In the genomic region with DNA sequence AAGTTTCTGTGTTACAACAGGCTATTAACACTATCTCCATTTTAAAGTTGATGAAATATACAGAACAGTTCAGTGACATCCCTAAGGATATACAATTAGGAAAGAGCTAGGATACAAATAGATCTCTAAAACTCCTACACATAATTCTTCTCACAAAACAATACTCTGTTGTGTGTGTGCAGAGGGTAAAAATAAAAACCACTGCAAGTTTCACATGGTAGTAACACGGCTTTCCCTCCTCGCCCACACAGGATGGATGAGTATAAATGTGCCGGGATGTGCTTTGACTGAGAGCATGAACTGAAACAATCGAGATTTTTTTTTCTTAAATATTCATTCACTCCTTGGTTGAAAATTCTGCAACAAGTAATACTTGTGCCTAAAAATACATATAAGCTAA, we compare ENCODE assay signal across 20 cellular contexts.
A peak's percentile ranks its signal among the peaks of the same experiment; 100 is the strongest.
DNase-seq lines count a peak whose midpoint lies in the region; ATAC-seq and TF ChIP-seq lines count a peak whose summit lies in the region.
"Had no signal": no experiment of that assay in that cellular context is flagged by ENCODE, and none has a peak within 500 bp of the region (broad histone marks: within the 10 kb centered on the region; RNA-seq: fewer than 3 reads in every experiment).

No MANE protein-coding gene starts in this region.

- H3K36me3 Mint-ChIP-seq in activated naive CD8-positive, alpha-beta T cell treated with anti-CD3 and anti-CD28 coated beads, Interleukin-2, amount 50 U/mL, for 24 hours (ENCODE audit: low read depth), result peaks cover 5% of the 10 kb centered on the region
- peaks cover 3% of the 10 kb centered on the region for H3K36me3 Mint-ChIP-seq in activated naive CD8-positive, alpha-beta T cell treated with anti-CD3 and anti-CD28 coated beads for 36 hours
- H3K36me3 Mint-ChIP-seq in stimulated activated naive CD8-positive, alpha-beta T cell treated with anti-CD3 and anti-CD28 coated beads, Interleukin-15, Interleukin-2, amounts not matched to agents 100 ng/mL and 50 ng/mL, for 24 hours (ENCODE audit: low read depth), result peaks cover 8% of the 10 kb centered on the region
- H3K36me3 Mint-ChIP-seq: neural progenitor cell had no signal

- peak; percentile 71 for ATAC-seq in activated naive CD8-positive, alpha-beta T cell treated with anti-CD3 and anti-CD28 coated beads, Interleukin-2, amount 50 U/mL, for 24 hours
- ATAC-seq in GM21390 (IDR thresholded peaks at IDR 0.05; ENCODE audit: unreplicated experiment), result peak; percentile 63
- peak; percentile 75 for ATAC-seq in HG03095 (IDR thresholded peaks at IDR 0.05; ENCODE audit: unreplicated experiment)
- no peak for ATAC-seq in foreskin keratinocyte
- ATAC-seq: heart left ventricle; stimulated activated naive B cell treated with anti-CD40 and anti-IgM and Interleukin-4, amounts not matched to agents 10 μg/mL and 1 μg/mL and 100 μg/mL, for 72 hours had no signal

- no peaks in the 10 kb centered on the region for H3K4me1 ChIP-seq in foreskin keratinocyte
- H3K4me1 ChIP-seq: heart left ventricle, neural progenitor cell, Peyer's patch, prostate gland, thyroid gland had no signal

- no peaks in the 10 kb centered on the region for H3K27me3 ChIP-seq in foreskin keratinocyte
- H3K27me3 ChIP-seq: heart left ventricle, neural progenitor cell, Peyer's patch, thyroid gland had no signal

- H3K4me3 Mint-ChIP-seq in activated naive CD8-positive, alpha-beta T cell treated with anti-CD3 and anti-CD28 coated beads, Interleukin-2, amount 50 U/mL, for 24 hours, result peak overlapping the region; percentile 26
- H3K4me3 Mint-ChIP-seq in activated naive CD8-positive, alpha-beta T cell treated with anti-CD3 and anti-CD28 coated beads for 36 hours, result no peak overlapping the region
- no peak overlapping the region for H3K4me3 Mint-ChIP-seq in stimulated activated naive CD8-positive, alpha-beta T cell treated with anti-CD3 and anti-CD28 coated beads, Interleukin-15, Interleukin-2, amounts not matched to agents 100 ng/mL and 50 ng/mL, for 24 hours
- H3K4me3 Mint-ChIP-seq: CD14-positive monocyte; neural progenitor cell; stimulated activated naive B cell treated with anti-CD40 and anti-IgM and Interleukin-4, amounts not matched to agents 10 μg/mL and 1 μg/mL and 100 μg/mL, for 72 hours had no signal

- peaks cover 2% of the 10 kb centered on the region for H3K9me3 Mint-ChIP-seq in activated naive CD8-positive, alpha-beta T cell treated with anti-CD3 and anti-CD28 coated beads, Interleukin-2, amount 50 U/mL, for 24 hours
- no peaks in the 10 kb centered on the region for H3K9me3 Mint-ChIP-seq in activated naive CD8-positive, alpha-beta T cell treated with anti-CD3 and anti-CD28 coated beads for 36 hours
- H3K9me3 Mint-ChIP-seq in stimulated activated naive CD8-positive, alpha-beta T cell treated with anti-CD3 and anti-CD28 coated beads, Interleukin-15, Interleukin-2, amounts not matched to agents 100 ng/mL and 50 ng/mL, for 24 hours, result no peaks in the 10 kb centered on the region
- H3K9me3 Mint-ChIP-seq: CD14-positive monocyte, neural progenitor cell had no signal

- no peak for DNase-seq in activated naive CD8-positive, alpha-beta T cell treated with anti-CD3 and anti-CD28 coated beads, Interleukin-2, amount 50 U/mL, for 24 hours
- DNase-seq in activated naive CD8-positive, alpha-beta T cell treated with anti-CD3 and anti-CD28 coated beads for 36 hours, result no peak
- DNase-seq in NCI-H2081 treated with DMSO at 0.1 percent for 48 hours (lab: John Stamatoyannopoulos, UW) (no peak), DMS53 (lab: John Stamatoyannopoulos, UW) (no peak), foreskin keratinocyte (no peak)
- DNase-seq: cortex of kidney; heart left ventricle; left ventricle myocardium inferior; NCI-H1092 treated with DMSO at 0.1 percent for 48 hours; Peyer's patch; stimulated activated naive B cell treated with anti-CD40 and anti-IgM and Interleukin-4, amounts not matched to agents 10 μg/mL and 1 μg/mL and 100 μg/mL, for 72 hours; thyroid gland had no signal

- H3K27ac Mint-ChIP-seq in activated naive CD8-positive, alpha-beta T cell treated with anti-CD3 and anti-CD28 coated beads, Interleukin-2, amount 50 U/mL, for 24 hours, result peak overlapping the region; percentile 53
- no peak overlapping the region for H3K27ac Mint-ChIP-seq in activated naive CD8-positive, alpha-beta T cell treated with anti-CD3 and anti-CD28 coated beads for 36 hours
- peak overlapping the region; percentile 45 for H3K27ac Mint-ChIP-seq in stimulated activated naive CD8-positive, alpha-beta T cell treated with anti-CD3 and anti-CD28 coated beads, Interleukin-15, Interleukin-2, amounts not matched to agents 100 ng/mL and 50 ng/mL, for 24 hours
- H3K27ac Mint-ChIP-seq: CD14-positive monocyte; neural progenitor cell; stimulated activated naive B cell treated with anti-CD40 and anti-IgM and Interleukin-4, amounts not matched to agents 10 μg/mL and 1 μg/mL and 100 μg/mL, for 72 hours had no signal

- no peak for TF ChIP-seq CTCF in foreskin keratinocyte (conservative IDR thresholded peaks at IDR 0.05)

- H3K27ac ChIP-seq in foreskin keratinocyte, result no peak overlapping the region
- H3K27ac ChIP-seq: heart left ventricle, HL-60, left ventricle myocardium inferior, neural progenitor cell, Peyer's patch, prostate gland, SK-N-MC, thyroid gland had no signal

- H3K27me3 Mint-ChIP-seq in activated naive CD8-positive, alpha-beta T cell treated with anti-CD3 and anti-CD28 coated beads, Interleukin-2, amount 50 U/mL, for 24 hours, result no peaks in the 10 kb centered on the region
- no peaks in the 10 kb centered on the region for H3K27me3 Mint-ChIP-seq in activated naive CD8-positive, alpha-beta T cell treated with anti-CD3 and anti-CD28 coated beads for 36 hours
- no peaks in the 10 kb centered on the region for H3K27me3 Mint-ChIP-seq in stimulated activated naive CD8-positive, alpha-beta T cell treated with anti-CD3 and anti-CD28 coated beads, Interleukin-15, Interleukin-2, amounts not matched to agents 100 ng/mL and 50 ng/mL, for 24 hours
- H3K27me3 Mint-ChIP-seq: stimulated activated naive B cell treated with anti-CD40 and anti-IgM and Interleukin-4, amounts not matched to agents 10 μg/mL and 1 μg/mL and 100 μg/mL, for 72 hours had no signal

- H3K4me1 Mint-ChIP-seq in activated naive CD8-positive, alpha-beta T cell treated with anti-CD3 and anti-CD28 coated beads, Interleukin-2, amount 50 U/mL, for 24 hours, result peaks cover 36% of the 10 kb centered on the region
- H3K4me1 Mint-ChIP-seq in activated naive CD8-positive, alpha-beta T cell treated with anti-CD3 and anti-CD28 coated beads for 36 hours, result peaks cover 20% of the 10 kb centered on the region
- peaks cover 41% of the 10 kb centered on the region for H3K4me1 Mint-ChIP-seq in stimulated activated naive CD8-positive, alpha-beta T cell treated with anti-CD3 and anti-CD28 coated beads, Interleukin-15, Interleukin-2, amounts not matched to agents 100 ng/mL and 50 ng/mL, for 24 hours (ENCODE audit: low read depth)
- H3K4me1 Mint-ChIP-seq: CD14-positive monocyte; neural progenitor cell; stimulated activated naive B cell treated with anti-CD40 and anti-IgM and Interleukin-4, amounts not matched to agents 10 μg/mL and 1 μg/mL and 100 μg/mL, for 72 hours had no signal
